Comparison of ENCODE assay signal across 8 cellular contexts in genomic region chr12:57430117-57430930, GRCh38. TPM values are rescaled to one million over a fixed set of nuclear protein-coding genes. Genes with fewer than 3 reads are reported as not detected.
A peak's percentile ranks its signal among the peaks of the same experiment; 100 is the strongest.
DNase-seq lines count a peak whose midpoint lies in the region; ATAC-seq and TF ChIP-seq lines count a peak whose summit lies in the region.

No MANE protein-coding gene starts in this region.

- H3K9me3 Mint-ChIP-seq in activated CD8-positive, alpha-beta memory T cell treated with anti-CD3 and anti-CD28 coated beads, Interleukin-2, amount 10 ng/mL, durations not matched to agents 7 days and 5 days (ENCODE audit: low read depth): no peaks in the 10 kb centered on the region

- H3K27ac Mint-ChIP-seq in activated CD8-positive, alpha-beta memory T cell treated with anti-CD3 and anti-CD28 coated beads, Interleukin-2, amount 10 ng/mL, durations not matched to agents 7 days and 5 days: peak overlapping the region; percentile 98

- peak overlapping the region; percentile 97 for H3K27ac ChIP-seq in neutrophil

- H3K4me3 ChIP-seq in fibroblast of the aortic adventitia (ENCODE audit: low read depth, low read length): peak overlapping the region; percentile 77
- H3K4me3 ChIP-seq in neutrophil (ENCODE audit: low read depth in 1 of 2, low read length in 1 of 2): peak overlapping the region; percentile 66 to 85

- CTCF ChIA-PET in activated CD8-positive, alpha-beta memory T cell treated with anti-CD3 and anti-CD28 coated beads, Interleukin-2, amount 10 ng/mL, durations not matched to agents 7 days and 5 days (lab: Charles Lee): interaction anchor here (0.8 to 3.9 kb wide), 10 partner anchors 10 to 326 kb away, joined by 3 to 29 read pairs (median 4); partner anchors contain the start of genes GLI1 and INHBE

- DNase-seq in stimulated activated CD4-positive, alpha-beta T cell treated with anti-CD3 and anti-CD28 coated beads, Interleukin-12 subunit alpha, Interleukin-12 subunit beta, amount 100 ng/mL, for 24 hours (ENCODE audit: low read depth in 2 of 2): peak; percentile 34 to 35
- no peak for DNase-seq in stimulated activated CD4-positive, alpha-beta T cell treated with anti-CD3 and anti-CD28 coated beads, Interleukin-15, amount 100 ng/mL, for 24 hours
- DNase-seq in NAMALWA (ENCODE audit: low spot score) (peak; percentile 73), fibroblast of the aortic adventitia (ENCODE audit: low read depth) (peak; percentile 51), cerebellum (ENCODE audit: low spot score) (no peak)
- DNase-seq in activated CD8-positive, alpha-beta memory T cell treated with anti-CD3 and anti-CD28 coated beads, Interleukin-2, amount 10 ng/mL, durations not matched to agents 7 days and 5 days: peak; percentile 56

- peaks cover 41% of the 10 kb centered on the region for H3K4me1 Mint-ChIP-seq in activated CD8-positive, alpha-beta memory T cell treated with anti-CD3 and anti-CD28 coated beads, Interleukin-2, amount 10 ng/mL, durations not matched to agents 7 days and 5 days

- peaks cover 7% of the 10 kb centered on the region for H3K36me3 ChIP-seq in neutrophil

- peak; percentile 44 for ATAC-seq in HG02571 (IDR thresholded peaks at IDR 0.05; ENCODE audit: unreplicated experiment)
- ATAC-seq in activated CD8-positive, alpha-beta memory T cell treated with anti-CD3 and anti-CD28 coated beads, Interleukin-2, amount 10 ng/mL, durations not matched to agents 7 days and 5 days: peak; percentile 57

- H3K36me3 Mint-ChIP-seq in activated CD8-positive, alpha-beta memory T cell treated with anti-CD3 and anti-CD28 coated beads, Interleukin-2, amount 10 ng/mL, durations not matched to agents 7 days and 5 days: peaks cover 20% of the 10 kb centered on the region

- peak overlapping the region; percentile 89 for H3K4me3 Mint-ChIP-seq in activated CD8-positive, alpha-beta memory T cell treated with anti-CD3 and anti-CD28 coated beads, Interleukin-2, amount 10 ng/mL, durations not matched to agents 7 days and 5 days

- no peaks in the 10 kb centered on the region for H3K27me3 Mint-ChIP-seq in activated CD8-positive, alpha-beta memory T cell treated with anti-CD3 and anti-CD28 coated beads, Interleukin-2, amount 10 ng/mL, durations not matched to agents 7 days and 5 days

- H3K27me3 ChIP-seq in neutrophil: no peaks in the 10 kb centered on the region

- peaks cover 27 to 29% of the 10 kb centered on the region in 2 experiments for H3K4me1 ChIP-seq in neutrophil (ENCODE audit: control insufficient read depth in 1 of 2, insufficient read depth in 1 of 2, low read depth in 1 of 2, low read length in 1 of 2)

- TF ChIP-seq CTCF in fibroblast of the aortic adventitia (IDR thresholded peaks at IDR 0.05; ENCODE audit: insufficient read depth, low read length) (peak; percentile 3), neutrophil (IDR thresholded peaks at IDR 0.05) (peak; percentile 32)

- H3K9me3 ChIP-seq in neutrophil: no peaks in the 10 kb centered on the region

RNA-seq across cellular contexts. Expression of gene R3HDM2, which starts 0.5 kb away (rescaled TPM):
- total RNA-seq in activated CD8-positive, alpha-beta memory T cell treated with anti-CD3 and anti-CD28 coated beads, Interleukin-2, amount 10 ng/mL, durations not matched to agents 7 days and 5 days: 10 to 100 TPM; 53.8 to 82.4 TPM
- total RNA-seq in fibroblast of the aortic adventitia (ENCODE audit: low replicate concordance) (16.7 and 22.3 TPM in 2 replicates), cerebellum (35.0 TPM)

RNA-seq across cellular contexts. Expression of gene INHBC, which starts 4.3 kb away (rescaled TPM):
- total RNA-seq in activated CD8-positive, alpha-beta memory T cell treated with anti-CD3 and anti-CD28 coated beads, Interleukin-2, amount 10 ng/mL, durations not matched to agents 7 days and 5 days: not detected
- total RNA-seq in fibroblast of the aortic adventitia (ENCODE audit: low replicate concordance): not detected in 2 replicates
- total RNA-seq in cerebellum: not detected

RNA-seq across cellular contexts. Expression of gene INHBE, which starts 24.8 kb away (rescaled TPM):
- under 1 TPM in 1 of 2 experiments, not detected in 1; 0.35 TPM for total RNA-seq in activated CD8-positive, alpha-beta memory T cell treated with anti-CD3 and anti-CD28 coated beads, Interleukin-2, amount 10 ng/mL, durations not matched to agents 7 days and 5 days
- total RNA-seq in fibroblast of the aortic adventitia (ENCODE audit: low replicate concordance) (0.16 and 0.99 TPM in 2 replicates), cerebellum (not detected)

RNA-seq across cellular contexts. Expression of gene GLI1, which starts 29.3 kb away (rescaled TPM):
- under 1 TPM; 0.52 to 0.53 TPM for total RNA-seq in activated CD8-positive, alpha-beta memory T cell treated with anti-CD3 and anti-CD28 coated beads, Interleukin-2, amount 10 ng/mL, durations not matched to agents 7 days and 5 days
- 1.1 TPM in 1 of 2 replicates, not detected in the other for total RNA-seq in fibroblast of the aortic adventitia (ENCODE audit: low replicate concordance)
- 4.5 TPM for total RNA-seq in cerebellum

RNA-seq across cellular contexts. Expression of gene ARHGAP9, which starts 49.3 kb away (rescaled TPM):
- 100 to 1,000 TPM; 234 to 363 TPM for total RNA-seq in activated CD8-positive, alpha-beta memory T cell treated with anti-CD3 and anti-CD28 coated beads, Interleukin-2, amount 10 ng/mL, durations not matched to agents 7 days and 5 days
- total RNA-seq in fibroblast of the aortic adventitia (ENCODE audit: low replicate concordance) (0.18 TPM in 1 of 2 replicates, not detected in the other), cerebellum (2.1 TPM)

Comparison
In these comparisons a context has a peak if more than half of its experiments do, and no peak if none do; other contexts are left out.
1. DNase-seq: peak in stimulated activated CD4-positive, alpha-beta T cell treated with anti-CD3 and anti-CD28 coated beads, Interleukin-12 subunit alpha, Interleukin-12 subunit beta, amount 100 ng/mL, for 24 hours (2 of 2), NAMALWA (single experiment), activated CD8-positive, alpha-beta memory T cell treated with anti-CD3 and anti-CD28 coated beads, Interleukin-2, amount 10 ng/mL, durations not matched to agents 7 days and 5 days (single experiment) and fibroblast of the aortic adventitia (single experiment); none in stimulated activated CD4-positive, alpha-beta T cell treated with anti-CD3 and anti-CD28 coated beads, Interleukin-15, amount 100 ng/mL, for 24 hours (single experiment) and cerebellum (single experiment).